1 cellular context compared by ENCODE assay signal in the genomic region with DNA sequence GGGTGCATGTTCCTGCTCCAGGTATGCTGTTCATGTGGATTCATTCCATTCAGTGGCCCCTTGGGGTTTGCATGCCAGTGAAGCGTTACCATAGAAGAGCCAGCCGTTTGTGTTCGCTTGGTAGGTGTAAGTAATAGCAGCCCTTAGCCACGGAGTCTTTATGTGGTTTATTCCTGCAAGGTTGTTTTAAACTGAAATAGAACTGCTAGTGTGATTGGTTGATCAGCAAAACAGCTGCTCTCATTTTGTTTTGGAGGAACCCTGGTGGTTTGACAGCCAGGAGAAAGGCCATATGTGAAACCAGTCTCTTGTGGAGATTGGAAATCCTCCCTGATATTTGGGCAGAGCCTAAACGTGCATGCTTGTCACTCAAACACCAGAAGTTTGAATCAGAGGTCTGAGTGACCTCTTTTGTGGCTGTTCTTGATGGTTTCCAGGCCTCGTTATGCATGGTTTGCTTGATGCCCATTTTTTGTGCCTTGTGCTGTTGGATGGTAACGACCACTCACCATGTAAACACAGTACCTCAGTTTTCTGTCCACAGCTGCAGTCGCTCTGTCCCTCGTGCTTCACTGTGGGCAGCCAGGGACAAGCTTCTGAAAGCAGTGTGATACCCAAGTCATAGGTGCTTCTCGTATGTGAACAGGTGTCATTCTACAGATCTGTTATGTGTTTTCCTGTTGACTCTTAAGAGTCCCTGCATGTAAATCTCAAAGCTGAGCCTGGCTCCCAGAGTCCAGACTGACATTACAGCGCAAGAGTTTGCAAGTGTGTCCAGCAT.
TF ChIP-seq lines count a peak whose summit lies in the region.

No MANE protein-coding gene starts in this region.

TF ChIP-seq in H1, 55 proteins besides CTCF, POLR2A, EP300 and RAD21:
- TF ChIP-seq CHD2 (IDR thresholded peaks at IDR 0.05; ENCODE audit: low read length) (no peak), FOSL1 (IDR thresholded peaks at IDR 0.05; ENCODE audit: insufficient read depth, low read depth, low read length) (no peak), SIRT6 (IDR thresholded peaks at IDR 0.05; ENCODE audit: low read length) (no peak), PHF8 (conservative IDR thresholded peaks at IDR 0.05; ENCODE audit: low read depth, low read length) (no peak), RXRA (IDR thresholded peaks at IDR 0.05; ENCODE audit: insufficient read depth, low read depth, low read length) (no peak)
